16 cellular contexts compared by ENCODE assay signal in the genomic region with DNA sequence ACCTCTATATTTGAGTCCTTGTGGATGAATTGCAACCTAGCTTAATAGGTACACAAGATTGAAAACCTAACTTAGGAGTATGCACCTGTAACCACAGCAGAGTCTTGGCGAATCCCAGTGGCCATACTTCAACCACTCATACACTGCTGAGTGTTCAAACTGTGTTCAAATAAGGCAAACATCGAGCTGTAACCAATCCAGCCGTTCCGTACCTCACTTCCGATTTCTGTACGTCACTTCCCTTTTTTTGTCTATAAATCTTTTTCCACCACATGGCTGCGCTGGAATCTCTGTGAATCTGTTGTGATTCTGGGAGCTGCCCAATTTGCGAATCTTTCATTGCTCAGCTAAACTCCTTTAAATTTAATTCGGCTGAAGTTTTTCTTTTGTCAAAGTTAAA.
"Had no signal": no experiment of that assay in that cellular context is flagged by ENCODE, and none has a peak within 500 bp of the region (broad histone marks: within the 10 kb centered on the region; RNA-seq: fewer than 3 reads in every experiment).

No MANE protein-coding gene starts in this region.

- H3K4me3 Mint-ChIP-seq: naive thymus-derived CD8-positive, alpha-beta T cell; neural crest cell had no signal

- H3K27ac Mint-ChIP-seq: naive thymus-derived CD8-positive, alpha-beta T cell had no signal

- H3K36me3 Mint-ChIP-seq: naive thymus-derived CD8-positive, alpha-beta T cell had no signal

- FAIRE-seq: islet of Langerhans had no signal

- ATAC-seq: heart left ventricle; mucosa of descending colon; naive thymus-derived CD8-positive, alpha-beta T cell had no signal

- DNase-seq: cortex of kidney; dorsolateral prefrontal cortex; effector CD8-positive, alpha-beta T cell; foreskin melanocyte; heart left ventricle; hypothalamus; kidney glomerular epithelial cell; mucosa of descending colon; naive thymus-derived CD8-positive, alpha-beta T cell; sigmoid colon; stimulated activated naive CD4-positive, alpha-beta T cell; trophoblast cell had no signal

- H3K9me3 Mint-ChIP-seq: naive thymus-derived CD8-positive, alpha-beta T cell; neural crest cell had no signal

- H3K27ac ChIP-seq: dorsolateral prefrontal cortex, heart left ventricle, right atrium auricular region, sigmoid colon, skin epidermis had no signal

- H3K4me1 ChIP-seq: right atrium auricular region had no signal

- H3K9me3 ChIP-seq: mucosa of descending colon, sigmoid colon had no signal

- H3K27me3 ChIP-seq: heart left ventricle, right atrium auricular region, sigmoid colon had no signal

- H3K36me3 ChIP-seq: heart left ventricle, right atrium auricular region, sigmoid colon had no signal

- H3K4me3 ChIP-seq: dorsolateral prefrontal cortex, heart left ventricle, mucosa of descending colon, right atrium auricular region, sigmoid colon, skin epidermis had no signal
